In genomic region chr14:69992564-69992963, GRCh38 we compare ENCODE assay signal across 20 cellular contexts.
"Had no signal": no experiment of that assay in that cellular context is flagged by ENCODE, and none has a peak within 500 bp of the region (broad histone marks: within the 10 kb centered on the region; RNA-seq: fewer than 3 reads in every experiment).

No MANE protein-coding gene starts in this region.

- H3K27ac Mint-ChIP-seq: activated CD4-positive, alpha-beta memory T cell treated with anti-CD3 and anti-CD28 coated beads, Interleukin-2, amount 10 ng/mL, durations not matched to agents 7 days and 5 days; activated CD4-positive, alpha-beta T cell treated with anti-CD3 and anti-CD28 coated beads, Interleukin-2, amount 10 ng/mL, durations not matched to agents 24 days and 14 days; activated naive CD4-positive, alpha-beta T cell treated with anti-CD3 and anti-CD28 coated beads, Interleukin-2, amount 10 ng/mL, durations not matched to agents 7 days and 5 days; activated naive CD8-positive, alpha-beta T cell treated with anti-CD3 and anti-CD28 coated beads for 36 hours; activated T-cell treated with anti-CD3 and anti-CD28 coated beads, Interleukin-2, amount 50 U/mL, for 72 hours; activated T-helper 2 cell treated with anti-CD3 and anti-CD28 coated beads, Interferon-gamma antibody, Interleukin-2, Interleukin-4, amounts not matched to agents 10 μg/mL and 5 μg/mL and 100 μg/mL, durations not matched to agents 14 hours and 24 hours and 36 hours; T-helper 1 cell treated with Interleukin-12 subunit alpha and Interleukin-12 subunit beta and Interleukin-4 antibody, amounts not matched to agents 30 μg/mL and 1 μg/mL, for 36 hours had no signal

- H3K4me3 ChIP-seq: Peyer's patch had no signal

- ATAC-seq: activated T-cell treated with anti-CD3 and anti-CD28 coated beads, Interleukin-2, amount 50 U/mL, for 72 hours had no signal

- H3K4me3 Mint-ChIP-seq: activated CD4-positive, alpha-beta memory T cell treated with anti-CD3 and anti-CD28 coated beads, Interleukin-2, amount 10 ng/mL, durations not matched to agents 7 days and 5 days; activated CD4-positive, alpha-beta T cell treated with anti-CD3 and anti-CD28 coated beads, Interleukin-2, amount 10 ng/mL, durations not matched to agents 24 days and 14 days; activated naive CD4-positive, alpha-beta T cell treated with anti-CD3 and anti-CD28 coated beads, Interleukin-2, amount 10 ng/mL, durations not matched to agents 7 days and 5 days; activated naive CD8-positive, alpha-beta T cell treated with anti-CD3 and anti-CD28 coated beads for 36 hours; activated T-cell treated with anti-CD3 and anti-CD28 coated beads, Interleukin-2, amount 50 U/mL, for 72 hours; T-helper 1 cell treated with Interleukin-12 subunit alpha and Interleukin-12 subunit beta and Interleukin-4 antibody, amounts not matched to agents 30 μg/mL and 1 μg/mL, for 36 hours had no signal

- H3K36me3 ChIP-seq: Peyer's patch had no signal

- DNase-seq: activated CD4-positive, alpha-beta memory T cell treated with anti-CD3 and anti-CD28 coated beads, Interleukin-2, amount 10 ng/mL, durations not matched to agents 7 days and 5 days; activated CD4-positive, alpha-beta T cell treated with anti-CD3 and anti-CD28 coated beads, Interleukin-2, amount 10 ng/mL, durations not matched to agents 24 days and 14 days; activated CD4-positive, CD25-positive, alpha-beta regulatory T cell treated with anti-CD3 and anti-CD28 coated beads, Interleukin-2, amount 50 U/mL, for 72 hours; activated gamma-delta T cell treated with Interleukin-2 at 50 U/mL for 16 hours; activated naive CD4-positive, alpha-beta T cell treated with anti-CD3 and anti-CD28 coated beads, Interleukin-2, amount 10 ng/mL, durations not matched to agents 7 days and 5 days; activated naive CD8-positive, alpha-beta T cell treated with anti-CD3 and anti-CD28 coated beads for 36 hours; activated T-cell treated with anti-CD3 and anti-CD28 coated beads, Interleukin-2, amount 50 U/mL, for 72 hours; caudate nucleus; MM.1S; NCI-H1105 treated with DMSO at 0.1 percent for 48 hours; NCI-H1436 treated with DMSO at 0.1 percent for 48 hours; NCI-H187 treated with DMSO at 0.1 percent for 48 hours; NCI-H2081 treated with DMSO at 0.1 percent for 48 hours; NCI-H446; NCI-H524; Peyer's patch; SHP77 treated with DMSO at 0.1 percent for 48 hours had no signal

- H3K9me3 ChIP-seq: Peyer's patch had no signal

- H3K36me3 Mint-ChIP-seq: activated naive CD4-positive, alpha-beta T cell treated with anti-CD3 and anti-CD28 coated beads, Interleukin-2, amount 10 ng/mL, durations not matched to agents 7 days and 5 days; activated naive CD8-positive, alpha-beta T cell treated with anti-CD3 and anti-CD28 coated beads for 36 hours had no signal

- H3K27me3 ChIP-seq: Peyer's patch had no signal

- H3K9me3 Mint-ChIP-seq: activated CD4-positive, alpha-beta memory T cell treated with anti-CD3 and anti-CD28 coated beads, Interleukin-2, amount 10 ng/mL, durations not matched to agents 7 days and 5 days; activated CD4-positive, alpha-beta T cell treated with anti-CD3 and anti-CD28 coated beads, Interleukin-2, amount 10 ng/mL, durations not matched to agents 24 days and 14 days; activated naive CD4-positive, alpha-beta T cell treated with anti-CD3 and anti-CD28 coated beads, Interleukin-2, amount 10 ng/mL, durations not matched to agents 7 days and 5 days; activated naive CD8-positive, alpha-beta T cell treated with anti-CD3 and anti-CD28 coated beads for 36 hours; activated T-cell treated with anti-CD3 and anti-CD28 coated beads, Interleukin-2, amount 50 U/mL, for 72 hours; activated T-helper 2 cell treated with anti-CD3 and anti-CD28 coated beads, Interferon-gamma antibody, Interleukin-2, Interleukin-4, amounts not matched to agents 10 μg/mL and 5 μg/mL and 100 μg/mL, durations not matched to agents 14 hours and 24 hours and 36 hours; T-helper 1 cell treated with Interleukin-12 subunit alpha and Interleukin-12 subunit beta and Interleukin-4 antibody, amounts not matched to agents 30 μg/mL and 1 μg/mL, for 36 hours had no signal

- H3K27ac ChIP-seq: Peyer's patch, RWPE1 had no signal

- H3K4me1 Mint-ChIP-seq: activated CD4-positive, alpha-beta memory T cell treated with anti-CD3 and anti-CD28 coated beads, Interleukin-2, amount 10 ng/mL, durations not matched to agents 7 days and 5 days; activated CD4-positive, alpha-beta T cell treated with anti-CD3 and anti-CD28 coated beads, Interleukin-2, amount 10 ng/mL, durations not matched to agents 24 days and 14 days; activated naive CD4-positive, alpha-beta T cell treated with anti-CD3 and anti-CD28 coated beads, Interleukin-2, amount 10 ng/mL, durations not matched to agents 7 days and 5 days; activated naive CD8-positive, alpha-beta T cell treated with anti-CD3 and anti-CD28 coated beads for 36 hours had no signal

- H3K4me1 ChIP-seq: Peyer's patch had no signal
